In genomic region chr3:136576279-136577009, GRCh38 we compare ENCODE assay signal across 26 cellular contexts.
A peak's percentile ranks its signal among the peaks of the same experiment; 100 is the strongest.
DNase-seq lines count a peak whose midpoint lies in the region; ATAC-seq, FAIRE-seq and TF ChIP-seq lines count a peak whose summit lies in the region.
"Had no signal": no experiment of that assay in that cellular context is flagged by ENCODE, and none has a peak within 500 bp of the region (broad histone marks: within the 10 kb centered on the region; RNA-seq: fewer than 3 reads in every experiment).

No MANE protein-coding gene starts in this region.

- H2BK5ac ChIP-seq in mesendoderm (ENCODE audit: low read length): no peak overlapping the region

- H3K27me3 ChIP-seq in body of pancreas (no peaks in the 10 kb centered on the region), mesendoderm (ENCODE audit: insufficient read depth, low read length, poor library complexity) (no peaks in the 10 kb centered on the region), small intestine (ENCODE audit: control insufficient read depth in 2 of 2, insufficient read depth in 2 of 2, low read length in 2 of 2) (no peaks in the 10 kb centered on the region), PC-3 (ENCODE audit: low read length) (no peaks in the 10 kb centered on the region)
- H3K27me3 ChIP-seq: MG63, SJSA1 had no signal

- no peak for TF ChIP-seq POLR2A in body of pancreas (IDR thresholded peaks at IDR 0.05)

- no peak overlapping the region for H2AK5ac ChIP-seq in mesendoderm (ENCODE audit: low read length)

- H3K4me2 ChIP-seq in mesendoderm (ENCODE audit: low read length) (no peak overlapping the region), PC-3 (ENCODE audit: low read length) (no peak overlapping the region)

- POLR2A ChIA-PET in PC-3 (lab: Charles Lee; ENCODE audit: unreplicated experiment): no interaction called here

- DNase-seq in body of pancreas (no peak), mesendoderm (peak; percentile 13), small intestine (peak; percentile 13), PC-3 (no peak)
- DNase-seq: C1 segment of cervical spinal cord; Calu3; CD8-positive, alpha-beta memory T cell; DMS153; HCEC 1CT; KG1; MG63; NCI-H1105 treated with DMSO at 0.1 percent for 48 hours; NCI-H146; NCI-H1930; NCI-H446; NCI-H524 treated with DMSO at 0.1 percent for 48 hours; NCI-H774; Right ventricle myocardium superior; RPMI8226; T-cell had no signal

- no peak overlapping the region for H3K23ac ChIP-seq in mesendoderm (ENCODE audit: low read length)

- no peak overlapping the region for H2AFZ ChIP-seq in PC-3 (ENCODE audit: low read length)

- no peaks in the 10 kb centered on the region for H3F3A ChIP-seq in PC-3 (ENCODE audit: low read length, unreplicated experiment)

- intact Hi-C loops in body of pancreas (cut with DNase I): no loop called here
- intact Hi-C loops in PC-3 (cut with micrococcal nuclease): no loop called here

- no peak overlapping the region for H3K4ac ChIP-seq in mesendoderm (ENCODE audit: low read depth, low read length)

- H4K20me1 ChIP-seq in PC-3 (ENCODE audit: low read length): no peaks in the 10 kb centered on the region

- H3K18ac ChIP-seq in mesendoderm (ENCODE audit: low read length): no peak overlapping the region

- H3K27ac ChIP-seq in body of pancreas (peak overlapping the region in 1 of 4 donors; percentile 4), mesendoderm (ENCODE audit: low read depth, low read length) (no peak overlapping the region), small intestine (ENCODE audit: low read depth in 1 of 2, low read length in 1 of 2) (no peak overlapping the region), PC-3 (ENCODE audit: low read length) (no peak overlapping the region)
- H3K27ac ChIP-seq: SJSA1 had no signal

- H4K8ac ChIP-seq in mesendoderm (ENCODE audit: low read depth, low read length): no peak overlapping the region

- H4K5ac ChIP-seq in mesendoderm (ENCODE audit: low read length): no peak overlapping the region

- H3K4me3 ChIP-seq in body of pancreas (no peak overlapping the region), mesendoderm (ENCODE audit: low read length) (no peak overlapping the region), small intestine (ENCODE audit: low read depth in 1 of 2, low read length in 2 of 2) (no peak overlapping the region), PC-3 (ENCODE audit: low read length) (no peak overlapping the region)
- H3K4me3 ChIP-seq: MG63, SJSA1 had no signal

- H3K36me3 ChIP-seq in body of pancreas (replicated peaks in 1 of 2; ENCODE audit: insufficient read depth in 1 of 2, low read depth in 2 of 2) (no peaks in the 10 kb centered on the region), mesendoderm (ENCODE audit: control insufficient read depth, insufficient read depth, low read length) (no peaks in the 10 kb centered on the region), small intestine (ENCODE audit: control insufficient read depth in 2 of 2, insufficient read depth in 2 of 2, low read length in 2 of 2) (no peaks in the 10 kb centered on the region), PC-3 (ENCODE audit: low read depth, low read length) (no peaks in the 10 kb centered on the region)
- H3K36me3 ChIP-seq: SJSA1 had no signal

- H3K9me2 ChIP-seq in PC-3 (replicated peaks; ENCODE audit: low read length): no peaks in the 10 kb centered on the region

- no peak overlapping the region for H2BK120ac ChIP-seq in mesendoderm (ENCODE audit: low read depth, low read length)

- peaks cover 12% of the 10 kb centered on the region for H3K4me1 ChIP-seq in body of pancreas
- H3K4me1 ChIP-seq in mesendoderm (ENCODE audit: control insufficient read depth, low read depth, low read length): no peaks in the 10 kb centered on the region
- H3K4me1 ChIP-seq in small intestine (ENCODE audit: control insufficient read depth in 2 of 2, insufficient read depth in 1 of 2, low read depth in 1 of 2, low read length in 1 of 2): no peaks in the 10 kb centered on the region
- H3K4me1 ChIP-seq in PC-3 (ENCODE audit: insufficient read depth, low read length): no peaks in the 10 kb centered on the region
- H3K4me1 ChIP-seq: SJSA1 had no signal

- WGBS in body of pancreas, 2 donors: 23% methylated on average over 6 of the region's 6 CpGs
- no CpG with 5 or more reads among the region's 6 CpGs for WGBS in mesendoderm (ENCODE audit: extremely low coverage, insufficient coverage, low lambda C conversion rate)
- WGBS in small intestine, 3 donors: 27 to 66% (median 51%) methylated on average over 6 of the region's 6 CpGs

- H3K79me2 ChIP-seq in mesendoderm (ENCODE audit: control insufficient read depth, insufficient read depth, low read length): no peaks in the 10 kb centered on the region
- H3K79me2 ChIP-seq in PC-3 (ENCODE audit: low read length): no peaks in the 10 kb centered on the region

- H3K9ac ChIP-seq in mesendoderm (ENCODE audit: low read length): no peak overlapping the region
- H3K9ac ChIP-seq in PC-3 (ENCODE audit: low read length): no peak overlapping the region

- ATAC-seq in body of pancreas (peak; percentile 45), PC-3 (no peak), HG03442 (IDR thresholded peaks at IDR 0.05; ENCODE audit: unreplicated experiment) (no peak), HG02798 (IDR thresholded peaks at IDR 0.05; ENCODE audit: poor library complexity, unreplicated experiment) (no peak), GM21360 (IDR thresholded peaks at IDR 0.05; ENCODE audit: unreplicated experiment) (no peak)
- ATAC-seq: T-cell had no signal

- FAIRE-seq in G401.6 (lab: Jason Lieb, UNC): peak; percentile 58
- FAIRE-seq in small intestine (lab: Jason Lieb, UNC): no peak
- FAIRE-seq: H1 had no signal

- H3K56ac ChIP-seq in mesendoderm (ENCODE audit: low read length): no peak overlapping the region

- no peaks in the 10 kb centered on the region for H3K79me1 ChIP-seq in mesendoderm (ENCODE audit: low read length)

- no TSS peak for BruUV-seq in PC-3 (replicated peaks; lab: Mats Ljungman, UMichigan)

- no peak for TF ChIP-seq CTCF in body of pancreas (IDR thresholded peaks at IDR 0.05)
- TF ChIP-seq CTCF in PC-3 (conservative IDR thresholded peaks at IDR 0.05; ENCODE audit: low read depth, low read length): no peak

- CTCF ChIA-PET in PC-3 (lab: Charles Lee): no interaction called here

- H2BK15ac ChIP-seq in mesendoderm (replicated peaks; ENCODE audit: low read depth): no peak overlapping the region

- H3K9me3 ChIP-seq in body of pancreas (peaks cover 0 to 5% (median 0%) of the 10 kb centered on the region in 3 donors), small intestine (ENCODE audit: control insufficient read depth, low read depth) (no peaks in the 10 kb centered on the region), PC-3 (ENCODE audit: low read length) (no peaks in the 10 kb centered on the region)
- H3K9me3 ChIP-seq: SJSA1 had no signal

Comparison
In these comparisons a context has a peak if more than half of its experiments do, and no peak if none do; other contexts are left out.
1. DNase-seq: peak in mesendoderm (single experiment) and small intestine (single experiment); none in body of pancreas (0 of 4) and PC-3 (single experiment).